ENCODE assay signal across 9 cellular contexts in genomic region chr17:76261421-76262215, GRCh38. TPM values are rescaled to one million over a fixed set of nuclear protein-coding genes. Genes with fewer than 3 reads are reported as not detected.
DNase-seq lines count a peak whose midpoint lies in the region; ATAC-seq and TF ChIP-seq lines count a peak whose summit lies in the region.
"Had no signal": no experiment of that assay in that cellular context is flagged by ENCODE, and none has a peak within 500 bp of the region (broad histone marks: within the 10 kb centered on the region; RNA-seq: fewer than 3 reads in every experiment).

No MANE protein-coding gene starts in this region.

- H3K27ac ChIP-seq in body of pancreas = peak overlapping the region; percentile 52 to 94 (median 94)
- no peak overlapping the region for H3K27ac ChIP-seq in thyroid gland
- no peak overlapping the region for H3K27ac ChIP-seq in smooth muscle cell (ENCODE audit: low read depth)

- no peak overlapping the region for H3K9ac ChIP-seq in smooth muscle cell (ENCODE audit: low read depth)

- peaks cover 74% of the 10 kb centered on the region for H3K4me1 ChIP-seq in body of pancreas
- H3K4me1 ChIP-seq in thyroid gland = peaks cover 10 to 38% of the 10 kb centered on the region in 2 donors
- H3K4me1 ChIP-seq in smooth muscle cell (ENCODE audit: low read depth) = peaks cover 2% of the 10 kb centered on the region

- no peak for ATAC-seq in body of pancreas
- no peak for ATAC-seq in natural killer cell
- no peak for ATAC-seq in HG02840 (IDR thresholded peaks at IDR 0.05; ENCODE audit: low FRiP score, unreplicated experiment)

- no peak overlapping the region for H2AFZ ChIP-seq in smooth muscle cell (ENCODE audit: low read depth)

- H3K4me1 Mint-ChIP-seq in natural killer cell = peaks cover 39 to 43% of the 10 kb centered on the region in 2 donors

- peaks cover 11% of the 10 kb centered on the region for H3K79me2 ChIP-seq in smooth muscle cell (ENCODE audit: low read depth)

- intact Hi-C loops in body of pancreas (cut with DNase I) = no loop called here
- intact Hi-C loops in natural killer cell (cut with micrococcal nuclease) = loop anchor here (5.0 to 10.0 kb wide), 5 partner anchors 69 to 1623 kb away; partner anchors contain the start of genes MFSD11, SRSF2 and UNK
- intact Hi-C loops in thyroid gland (cut with DNase I) = no loop called here

- H3K27me3 ChIP-seq in body of pancreas (no peaks in the 10 kb centered on the region), thyroid gland (no peaks in the 10 kb centered on the region), smooth muscle cell (ENCODE audit: low read depth) (no peaks in the 10 kb centered on the region)

- TF ChIP-seq POLR2A in body of pancreas (IDR thresholded peaks at IDR 0.05) (no peak), thyroid gland (IDR thresholded peaks at IDR 0.05) (no peak)

- no peaks in the 10 kb centered on the region for H3K36me3 ChIP-seq in body of pancreas (replicated peaks in 1 of 2; ENCODE audit: insufficient read depth in 1 of 2, low read depth in 2 of 2)
- no peaks in the 10 kb centered on the region for H3K36me3 ChIP-seq in thyroid gland
- no peaks in the 10 kb centered on the region for H3K36me3 ChIP-seq in smooth muscle cell (ENCODE audit: low read depth)

- H3K27me3 Mint-ChIP-seq in natural killer cell (ENCODE audit: low read depth in 2 of 2) = no peaks in the 10 kb centered on the region

- no peaks in the 10 kb centered on the region for H3K9me3 ChIP-seq in body of pancreas
- H3K9me3 ChIP-seq in thyroid gland = no peaks in the 10 kb centered on the region
- no peaks in the 10 kb centered on the region for H3K9me3 ChIP-seq in smooth muscle cell (replicated peaks; ENCODE audit: low read depth)

- H3K4me3 ChIP-seq in body of pancreas = no peak overlapping the region
- no peak overlapping the region for H3K4me3 ChIP-seq in thyroid gland (replicated peaks in 1 of 3)
- H3K4me3 ChIP-seq in smooth muscle cell = no peak overlapping the region

- H3K4me2 ChIP-seq in smooth muscle cell = no peak overlapping the region

- no peaks in the 10 kb centered on the region for H4K20me1 ChIP-seq in smooth muscle cell (ENCODE audit: low read depth)

- no peaks in the 10 kb centered on the region for H3K36me3 Mint-ChIP-seq in natural killer cell

- no peak for TF ChIP-seq CTCF in body of pancreas (IDR thresholded peaks at IDR 0.05)
- no peak for TF ChIP-seq CTCF in natural killer cell (IDR thresholded peaks at IDR 0.05)
- TF ChIP-seq CTCF in thyroid gland (IDR thresholded peaks at IDR 0.05) = no peak
- no peak for TF ChIP-seq CTCF in smooth muscle cell (IDR thresholded peaks at IDR 0.05; ENCODE audit: borderline replicate concordance, insufficient read depth, poor library complexity, severe bottlenecking)

- H3F3A ChIP-seq in smooth muscle cell (ENCODE audit: low read depth) = peaks cover 9% of the 10 kb centered on the region

- DNase-seq in COLO829 (ENCODE audit: low spot score) = peak; percentile 82
- peak; percentile 69 for DNase-seq in HT1080 (ENCODE audit: low read depth)
- no peak for DNase-seq in body of pancreas
- DNase-seq in natural killer cell = no peak
- no peak for DNase-seq in thyroid gland
- DNase-seq in NCI-H2227 treated with DMSO at 0.1 percent for 48 hours (lab: John Stamatoyannopoulos, UW) = no peak
- no peak for DNase-seq in smooth muscle cell (lab: John Stamatoyannopoulos, UW; ENCODE audit: unreplicated experiment)
- DNase-seq: activated CD4-positive, alpha-beta T cell treated with anti-CD3 and anti-CD28 coated beads, Interleukin-2, amount 50 U/mL, for 1 hour had no signal

- peak overlapping the region; percentile 99 for H3K27ac Mint-ChIP-seq in natural killer cell

- H3K4me3 Mint-ChIP-seq in natural killer cell = peak overlapping the region; percentile 91

- H3K9me3 Mint-ChIP-seq in natural killer cell = peaks cover 0 to 2% of the 10 kb centered on the region in 2 donors

- WGBS in body of pancreas, 2 donors = 87 to 88% methylated on average over 23 of the region's 23 CpGs
- 83 to 92% methylated on average over 23 of the region's 23 CpGs for WGBS in thyroid gland, 2 donors
- 87% methylated on average over 23 of the region's 23 CpGs for whole genome bisulfite sequencing in smooth muscle cell (ENCODE audit: low lambda C conversion rate)

RNA-seq across cellular contexts. Expression of gene UBALD2, which starts 3.5 kb away (rescaled TPM):
- 42.5 and 65.9 TPM in 2 replicates for total RNA-seq in HT1080 (2014; rRNA removed; shearing (Covaris generic))
- polyA plus RNA-seq in HT1080 (2015; cell fraction: cytosol; rRNA removed) = 48.3 and 65.5 TPM in 2 replicates
- polyA plus RNA-seq in HT1080 (2015; cell fraction: nucleus; rRNA removed) = 24.9 and 30.8 TPM in 2 replicates
- total RNA-seq in body of pancreas (1 to 10 TPM; 4.2 to 7.3 TPM), natural killer cell (100 to 1,000 TPM; 171 to 287 (median 189) TPM), thyroid gland (10 to 100 TPM in 3 of 4 donors, 1 to 10 TPM in 1; 9.8 to 54.2 (median 22.9) TPM), smooth muscle cell (2.6 and 5.9 TPM in 2 replicates)
- polyA plus RNA-seq in smooth muscle cell = 7.0 and 11.0 TPM in 2 replicates

RNA-seq across cellular contexts. Expression of gene RNF157, which starts 21.3 kb away (rescaled TPM):
- 0.10 and 0.23 TPM in 2 replicates for total RNA-seq in HT1080 (2014; rRNA removed; shearing (Covaris generic))
- 0.53 and 2.0 TPM in 2 replicates for polyA plus RNA-seq in HT1080 (2015; cell fraction: cytosol; rRNA removed)
- 0.39 and 0.78 TPM in 2 replicates for polyA plus RNA-seq in HT1080 (2015; cell fraction: nucleus; rRNA removed)
- total RNA-seq in body of pancreas = 10 to 100 TPM in 1 of 2 donors, 1 to 10 TPM in 1; 4.7 to 29.3 TPM
- total RNA-seq in natural killer cell = 1 to 10 TPM; 4.9 to 9.1 (median 8.5) TPM
- 1 to 10 TPM; 1.7 to 6.6 (median 4.7) TPM for total RNA-seq in thyroid gland
- 0.09 and 1.2 TPM in 2 replicates for total RNA-seq in smooth muscle cell
- 0.63 and 1.6 TPM in 2 replicates for polyA plus RNA-seq in smooth muscle cell

RNA-seq across cellular contexts. Expression of gene QRICH2, which starts 46.5 kb away (rescaled TPM):
- total RNA-seq in HT1080 (2014; rRNA removed; shearing (Covaris generic)) = 1.5 and 1.6 TPM in 2 replicates
- 0.08 and 0.15 TPM in 2 replicates for polyA plus RNA-seq in HT1080 (2015; cell fraction: cytosol; rRNA removed)
- polyA plus RNA-seq in HT1080 (2015; cell fraction: nucleus; rRNA removed) = 1.1 and 1.5 TPM in 2 replicates
- total RNA-seq in body of pancreas (1 to 10 TPM in 1 of 2 donors, under 1 TPM in 1; 0.66 to 1.6 TPM), natural killer cell (1 to 10 TPM; 2.3 to 3.1 (median 2.9) TPM), thyroid gland (10 to 100 TPM in 2 of 4 donors, 1 to 10 TPM in 2; 6.6 to 14.3 (median 9.9) TPM), smooth muscle cell (1.2 TPM in 2 replicates)
- polyA plus RNA-seq in smooth muscle cell = 1.1 and 1.5 TPM in 2 replicates

Comparison
In these comparisons a context has a peak if more than half of its experiments do, and no peak if none do; other contexts are left out.
1. DNase-seq: peak in COLO829 (single experiment) and HT1080 (single experiment); none in body of pancreas (0 of 4), natural killer cell (single experiment), thyroid gland (0 of 2), NCI-H2227 treated with DMSO at 0.1 percent for 48 hours (single experiment) and smooth muscle cell (single experiment).
2. H3K27ac ChIP-seq: peak in body of pancreas (4 of 4); none in thyroid gland (0 of 3) and smooth muscle cell (single experiment).